Comparison of ENCODE assay signal across 21 cellular contexts in genomic region chr3:66076861-66077495, GRCh38. TPM values are rescaled to one million over a fixed set of nuclear protein-coding genes. Genes with fewer than 3 reads are reported as not detected.
DNase-seq lines count a peak whose midpoint lies in the region; ATAC-seq, FAIRE-seq and TF ChIP-seq lines count a peak whose summit lies in the region.
"Had no signal": no experiment of that assay in that cellular context is flagged by ENCODE, and none has a peak within 500 bp of the region (broad histone marks: within the 10 kb centered on the region; RNA-seq: fewer than 3 reads in every experiment).

No MANE protein-coding gene starts in this region.

- H3K4me1 ChIP-seq in HepG2 (ENCODE audit: insufficient read depth, low read length) (peaks cover 34% of the 10 kb centered on the region), right lobe of liver (peaks cover 0 to 14% (median 2%) of the 10 kb centered on the region in 4 donors), aorta (ENCODE audit: control insufficient read depth in 1 of 2, insufficient read depth in 2 of 2, low read length in 2 of 2) (no peaks in the 10 kb centered on the region)
- H3K4me1 ChIP-seq: lower lobe of right lung had no signal

- H3K9ac ChIP-seq in HepG2 (ENCODE audit: insufficient read depth, low read depth, low read length): no peak overlapping the region

- no peak for TF ChIP-seq RAD21 in HepG2 (CRISPR knock-in tag; IDR thresholded peaks at IDR 0.05)

- ATAC-seq in HepG2: no peak
- ATAC-seq in right lobe of liver: no peak
- ATAC-seq in GM18867 (IDR thresholded peaks at IDR 0.05; ENCODE audit: unreplicated experiment): no peak
- ATAC-seq in aorta (ENCODE audit: low FRiP score): no peak
- ATAC-seq in effector memory CD8-positive, alpha-beta T cell (replicated peaks): no peak
- no peak for ATAC-seq in HG02938 (IDR thresholded peaks at IDR 0.05; ENCODE audit: unreplicated experiment)
- ATAC-seq: activated naive CD8-positive, alpha-beta T cell treated with anti-CD3 and anti-CD28 coated beads, Interleukin-2, amount 50 U/mL, for 24 hours; GM12878; lower lobe of right lung; stimulated activated naive B cell treated with anti-CD40 and anti-IgM and Interleukin-4, amounts not matched to agents 10 μg/mL and 1 μg/mL and 100 μg/mL, for 72 hours had no signal

- POLR2A ChIA-PET in HepG2 (lab: Yijun Ruan, JAX): interaction anchor here (0.9 kb wide), 1 partner anchor 39 kb away, joined by 3 read pairs; no protein-coding TSS in a partner anchor

- H3K27me3 ChIP-seq in HepG2 (ENCODE audit: control insufficient read depth in 1 of 2, insufficient read depth in 2 of 2, low read length in 2 of 2) (no peaks in the 10 kb centered on the region), right lobe of liver (no peaks in the 10 kb centered on the region), bronchial epithelial cell (ENCODE audit: control insufficient read depth, insufficient read depth, low read length) (no peaks in the 10 kb centered on the region), aorta (ENCODE audit: control insufficient read depth in 1 of 2, insufficient read depth in 2 of 2, low read length in 1 of 2) (no peaks in the 10 kb centered on the region)

- CTCF ChIA-PET in HepG2 (lab: Yijun Ruan, JAX; ENCODE audit: low intra/inter-chr PET ratio, low total read pairs): no interaction called here

- TF ChIP-seq EP300 in HepG2 (IDR thresholded peaks at IDR 0.05; ENCODE audit: low read depth in 2 of 2, low read length in 2 of 2) (no peak), HepG2 (CRISPR knock-in tag; IDR thresholded peaks at IDR 0.05; ENCODE audit: borderline replicate concordance) (no peak)

- H4K20me1 ChIP-seq in HepG2 (ENCODE audit: insufficient read depth, low read length): no peaks in the 10 kb centered on the region

- intact Hi-C loops in HepG2 (cut with micrococcal nuclease; ENCODE audit: unreplicated experiment) (no loop called here), right lobe of liver (cut with DNase I) (no loop called here), aorta (cut with DNase I) (no loop called here)

- no peak for TF ChIP-seq POLR2A in HepG2 (IDR thresholded peaks at IDR 0.05; ENCODE audit: insufficient read depth in 1 of 2, low read depth in 2 of 2, low read length in 2 of 2)
- TF ChIP-seq POLR2A in right lobe of liver (IDR thresholded peaks at IDR 0.05): no peak

- peaks cover 10% of the 10 kb centered on the region for H3K4me1 Mint-ChIP-seq in mesothelial cell of epicardium
- H3K4me1 Mint-ChIP-seq in effector memory CD8-positive, alpha-beta T cell (ENCODE audit: low read depth in 2 of 2): no peaks in the 10 kb centered on the region
- H3K4me1 Mint-ChIP-seq: activated naive CD8-positive, alpha-beta T cell treated with anti-CD3 and anti-CD28 coated beads, Interleukin-2, amount 50 U/mL, for 24 hours; naive B cell; stimulated activated naive B cell treated with anti-CD40 and anti-IgM and Interleukin-4, amounts not matched to agents 10 μg/mL and 1 μg/mL and 100 μg/mL, for 72 hours had no signal

- 50% methylated on average over 6 of the region's 6 CpGs for WGBS in HepG2 (ENCODE audit: low lambda C conversion rate)
- 82% methylated on average over 6 of the region's 6 CpGs for WGBS in right lobe of liver (ENCODE audit: insufficient coverage, low coverage, low lambda C conversion rate, missing lambda C conversion rate)
- whole genome bisulfite sequencing in aorta, 2 donors: 67 to 76% methylated on average over 6 of the region's 6 CpGs

- no peak overlapping the region for H3K27ac ChIP-seq in HepG2 (ENCODE audit: extremely low read length, insufficient read depth, low read length)
- H3K27ac ChIP-seq in right lobe of liver: peak overlapping the region in 1 of 3 donors; percentile 2
- H3K27ac ChIP-seq in aorta (ENCODE audit: low read depth in 1 of 2, low read length in 2 of 2): no peak overlapping the region
- H3K27ac ChIP-seq: lower lobe of right lung had no signal

- H2AFZ ChIP-seq in HepG2 (ENCODE audit: low read length): peak overlapping the region; percentile 36

- H3K4me3 ChIP-seq in HepG2 (replicated peaks in 1 of 3; ENCODE audit: insufficient read depth in 1 of 3, low read depth in 2 of 3, low read length in 3 of 3): no peak overlapping the region
- no peak overlapping the region for H3K4me3 ChIP-seq in right lobe of liver
- H3K4me3 ChIP-seq in bronchial epithelial cell (ENCODE audit: low read depth, low read length): no peak overlapping the region
- H3K4me3 ChIP-seq in aorta (ENCODE audit: low read length in 2 of 2): no peak overlapping the region
- H3K4me3 ChIP-seq: GM12878, lower lobe of right lung had no signal

- no peaks in the 10 kb centered on the region for H3K36me3 ChIP-seq in HepG2 (replicated peaks in 1 of 2; ENCODE audit: control insufficient read depth in 1 of 2, insufficient read depth in 2 of 2, low read length in 2 of 2)
- no peaks in the 10 kb centered on the region for H3K36me3 ChIP-seq in right lobe of liver
- H3K36me3 ChIP-seq in bronchial epithelial cell (ENCODE audit: control insufficient read depth, insufficient read depth, low read length): no peaks in the 10 kb centered on the region
- no peaks in the 10 kb centered on the region for H3K36me3 ChIP-seq in aorta (ENCODE audit: control insufficient read depth in 1 of 2, insufficient read depth in 2 of 2, low read length in 1 of 2)
- H3K36me3 ChIP-seq: lower lobe of right lung had no signal

- in situ Hi-C loops in HepG2 (cut with HindIII; ENCODE audit: extremely low pct_ligation_motif_present, low pct_unique_long_range_greater_than_20kb): no loop called here

- no peak overlapping the region for H3K4me2 ChIP-seq in HepG2 (ENCODE audit: low read depth, low read length)

- FAIRE-seq in HepG2 (lab: Jason Lieb, UNC) (no peak), bronchial epithelial cell (lab: Jason Lieb, UNC) (peak; percentile 28)
- FAIRE-seq: GM12878 had no signal

- H3K79me2 ChIP-seq in HepG2 (ENCODE audit: insufficient read depth, low read length): no peaks in the 10 kb centered on the region

- no peaks in the 10 kb centered on the region for H3K27me3 Mint-ChIP-seq in mesothelial cell of epicardium (ENCODE audit: low read depth)
- H3K27me3 Mint-ChIP-seq in effector memory CD8-positive, alpha-beta T cell: peaks cover 0 to 5% of the 10 kb centered on the region in 2 donors
- H3K27me3 Mint-ChIP-seq: naive B cell; progenitor cell of endocrine pancreas; stimulated activated naive B cell treated with anti-CD40 and anti-IgM and Interleukin-4, amounts not matched to agents 10 μg/mL and 1 μg/mL and 100 μg/mL, for 72 hours had no signal

- peak overlapping the region; percentile 30 for H3K27ac Mint-ChIP-seq in mesothelial cell of epicardium
- no peak overlapping the region for H3K27ac Mint-ChIP-seq in effector memory CD8-positive, alpha-beta T cell
- H3K27ac Mint-ChIP-seq: activated naive CD8-positive, alpha-beta T cell treated with anti-CD3 and anti-CD28 coated beads, Interleukin-2, amount 50 U/mL, for 24 hours; endodermal cell; progenitor cell of endocrine pancreas; stimulated activated naive B cell treated with anti-CD40 and anti-IgM and Interleukin-4, amounts not matched to agents 10 μg/mL and 1 μg/mL and 100 μg/mL, for 72 hours had no signal

- H3K9me3 ChIP-seq in HepG2 (ENCODE audit: low read length) (no peaks in the 10 kb centered on the region), right lobe of liver (no peaks in the 10 kb centered on the region), aorta (ENCODE audit: control insufficient read depth, low read length) (peaks cover 1% of the 10 kb centered on the region)
- H3K9me3 ChIP-seq: lower lobe of right lung had no signal

- no TSS peak for BruUV-seq in HepG2 (replicated peaks; lab: Mats Ljungman, UMichigan)

- DNase-seq in HepG2 (ENCODE audit: low spot score) (no peak), right lobe of liver (no peak), bronchial epithelial cell (ENCODE audit: low read depth) (no peak), mesothelial cell of epicardium (ENCODE audit: low spot score in 2 of 2, unreplicated experiment in 2 of 2) (no peak), aorta (no peak)
- no peak for DNase-seq in effector memory CD8-positive, alpha-beta T cell
- DNase-seq: 8988T; activated naive CD8-positive, alpha-beta T cell treated with anti-CD3 and anti-CD28 coated beads, Interleukin-2, amount 50 U/mL, for 24 hours; endodermal cell; lower lobe of right lung; MM.1S; naive B cell; NCI-H1930; NCI-H510A; SIG-M5; stimulated activated naive B cell treated with anti-CD40 and anti-IgM and Interleukin-4, amounts not matched to agents 10 μg/mL and 1 μg/mL and 100 μg/mL, for 72 hours; trophoblast cell had no signal

- H3K9me3 Mint-ChIP-seq in mesothelial cell of epicardium: no peaks in the 10 kb centered on the region
- H3K9me3 Mint-ChIP-seq in effector memory CD8-positive, alpha-beta T cell: peaks cover 0 to 6% of the 10 kb centered on the region in 2 donors
- H3K9me3 Mint-ChIP-seq: endodermal cell had no signal

- no peaks in the 10 kb centered on the region for H3K36me3 Mint-ChIP-seq in mesothelial cell of epicardium
- H3K36me3 Mint-ChIP-seq in effector memory CD8-positive, alpha-beta T cell (ENCODE audit: insufficient read depth): no peaks in the 10 kb centered on the region
- H3K36me3 Mint-ChIP-seq: stimulated activated naive B cell treated with anti-CD40 and anti-IgM and Interleukin-4, amounts not matched to agents 10 μg/mL and 1 μg/mL and 100 μg/mL, for 72 hours had no signal

- H3K4me3 Mint-ChIP-seq in mesothelial cell of epicardium: no peak overlapping the region
- H3K4me3 Mint-ChIP-seq in effector memory CD8-positive, alpha-beta T cell: no peak overlapping the region
- H3K4me3 Mint-ChIP-seq: activated naive CD8-positive, alpha-beta T cell treated with anti-CD3 and anti-CD28 coated beads, Interleukin-2, amount 50 U/mL, for 24 hours; endodermal cell; naive B cell; stimulated activated naive B cell treated with anti-CD40 and anti-IgM and Interleukin-4, amounts not matched to agents 10 μg/mL and 1 μg/mL and 100 μg/mL, for 72 hours had no signal

- TF ChIP-seq CTCF in HepG2 (CRISPR knock-in tag; IDR thresholded peaks at IDR 0.05) (no peak), right lobe of liver (IDR thresholded peaks at IDR 0.05) (no peak), bronchial epithelial cell (IDR thresholded peaks at IDR 0.05; ENCODE audit: insufficient read depth, low read length, severe bottlenecking) (no peak), mesothelial cell of epicardium (IDR thresholded peaks at IDR 0.05; ENCODE audit: unreplicated experiment) (no peak)

RNA-seq across cellular contexts. Expression of gene MAGI1, which starts 38.3 kb away (rescaled TPM):
- total RNA-seq in HepG2 (2016; rRNA removed; fragmentation: Illumina TruSeq; extraction: Trizol) (25.3 and 26.0 TPM in 2 replicates), right lobe of liver (10 to 100 TPM; 22.6 to 37.7 (median 26.9) TPM), bronchial epithelial cell (5.0 and 8.4 TPM in 2 replicates), mesothelial cell of epicardium (61.2 to 65.6 TPM (median 62.7 TPM) in 3 replicates), aorta (10 to 100 TPM; 46.1 to 69.2 TPM)
- total RNA-seq in HepG2 (2016; cell fraction: cytosol; rRNA removed; fragmentation: Illumina TruSeq; extraction: Trizol; ENCODE audit: low read depth): 19.7 and 22.4 TPM in 2 replicates
- 20.3 and 24.5 TPM in 2 replicates for total RNA-seq in HepG2 (2016; cell fraction: insoluble cytoplasmic fraction; rRNA removed; fragmentation: Illumina TruSeq; extraction: Trizol)
- 13.5 and 15.2 TPM in 2 replicates for total RNA-seq in HepG2 (2016; cell fraction: membrane; rRNA removed; fragmentation: Illumina TruSeq; extraction: Trizol)
- total RNA-seq in HepG2 (2016; cell fraction: nucleus; rRNA removed; fragmentation: Illumina TruSeq; extraction: Trizol): 38.6 and 46.5 TPM in 2 replicates
- polyA plus RNA-seq in HepG2 (2011; rRNA removed) (22.2 and 24.6 TPM in 2 replicates), aorta (10 to 100 TPM in 1 of 2 donors, 1 to 10 TPM in 1; 5.0 to 10.9 TPM)
- polyA plus RNA-seq in HepG2 (2011; cell fraction: cytosol; rRNA removed): 16.2 and 18.5 TPM in 2 replicates
- polyA plus RNA-seq in HepG2 (2011; cell fraction: nucleus; rRNA removed): 39.9 and 44.0 TPM in 2 replicates
- polyA plus RNA-seq in HepG2 (2012): 22.8 and 24.7 TPM in 2 replicates
- polyA plus RNA-seq in HepG2 (2016; cell fraction: cytosol; fragmentation: Illumina TruSeq; extraction: Trizol; ENCODE audit: low read depth): 0.42 and 0.67 TPM in 2 replicates
- polyA plus RNA-seq in HepG2 (2016; cell fraction: insoluble cytoplasmic fraction; fragmentation: Illumina TruSeq; extraction: Trizol; ENCODE audit: low read depth): 12.8 and 14.8 TPM in 2 replicates
- 1.3 and 1.8 TPM in 2 replicates for polyA plus RNA-seq in HepG2 (2016; cell fraction: membrane; fragmentation: Illumina TruSeq; extraction: Trizol; ENCODE audit: low read depth)
- 24.7 and 30.8 TPM in 2 replicates for polyA plus RNA-seq in HepG2 (2016; cell fraction: nucleus; fragmentation: Illumina TruSeq; extraction: Trizol; ENCODE audit: insufficient read depth, low read depth)
- 5.0 and 41.6 TPM in 2 replicates for polyA minus RNA-seq in HepG2 (2011; rRNA and poly(A)+ RNA removed; ENCODE audit: low replicate concordance)
- polyA minus RNA-seq in HepG2 (2011; cell fraction: cytosol; rRNA and poly(A)+ RNA removed): 24.9 and 26.3 TPM in 2 replicates
- polyA minus RNA-seq in HepG2 (2011; cell fraction: nucleus; rRNA and poly(A)+ RNA removed): 140 and 147 TPM in 2 replicates
